8 cellular contexts compared by ENCODE assay signal in genomic region chr1:25905680-25906643, GRCh38. TPM values are rescaled to one million over a fixed set of nuclear protein-coding genes. Genes with fewer than 3 reads are reported as not detected.
A peak's percentile ranks its signal among the peaks of the same experiment; 100 is the strongest.
DNase-seq lines count a peak whose midpoint lies in the region; ATAC-seq and TF ChIP-seq lines count a peak whose summit lies in the region.

Gene STMN1 (minus strand): TSS chr1:25906419. CDS start chr1:25904676, 1,743 bp downstream.

- H3K9me3 ChIP-seq in colonic mucosa, result no peaks in the 10 kb centered on the region

- DNase-seq in AML-193 (lab: John Stamatoyannopoulos, UW) (peak; percentile 81 to 85), NCI-H510A (lab: John Stamatoyannopoulos, UW) (peak; percentile 89), colonic mucosa (peak; percentile 93), left kidney (ENCODE audit: low read depth, low spot score) (peak; percentile 99)
- DNase-seq in activated CD4-positive, alpha-beta T cell treated with anti-CD3 and anti-CD28 coated beads, Interleukin-2, amount 10 ng/mL, durations not matched to agents 24 days and 14 days, result peak; percentile 95
- peak; percentile 88 to 94 for DNase-seq in stimulated activated CD4-positive, alpha-beta T cell treated with anti-CD3 and anti-CD28 coated beads, Interleukin-2, amount 100 ng/mL, for 24 hours

- intact Hi-C loops in activated CD4-positive, alpha-beta T cell treated with anti-CD3 and anti-CD28 coated beads, Interleukin-2, amount 10 ng/mL, durations not matched to agents 24 days and 14 days (cut with micrococcal nuclease), result loop anchor here (1.0 to 10.0 kb wide), 6 partner anchors 11 to 400 kb away; partner anchors contain the start of genes AUNIP, PAFAH2 and UBXN11
- intact Hi-C loops in colonic mucosa (cut with DNase I), result no loop called here

- ATAC-seq in GM19035 (IDR thresholded peaks at IDR 0.05; ENCODE audit: unreplicated experiment), result peak; percentile 52
- peak; percentile 70 for ATAC-seq in HG03354 (IDR thresholded peaks at IDR 0.05; ENCODE audit: poor library complexity, severe bottlenecking, unreplicated experiment)

- no peaks in the 10 kb centered on the region for H3K9me3 Mint-ChIP-seq in activated CD4-positive, alpha-beta T cell treated with anti-CD3 and anti-CD28 coated beads, Interleukin-2, amount 10 ng/mL, durations not matched to agents 24 days and 14 days

- peak within 1 kb of the TSS; percentile 67 for H3K4me3 ChIP-seq in colonic mucosa

- H3K27me3 Mint-ChIP-seq in activated CD4-positive, alpha-beta T cell treated with anti-CD3 and anti-CD28 coated beads, Interleukin-2, amount 10 ng/mL, durations not matched to agents 24 days and 14 days, result peaks cover 19% of the 10 kb centered on the region

- H3K4me1 ChIP-seq in colonic mucosa, result peaks cover 5% of the 10 kb centered on the region

- H3K4me1 Mint-ChIP-seq in activated CD4-positive, alpha-beta T cell treated with anti-CD3 and anti-CD28 coated beads, Interleukin-2, amount 10 ng/mL, durations not matched to agents 24 days and 14 days, result peaks cover 30% of the 10 kb centered on the region

- no peak for TF ChIP-seq CTCF in colonic mucosa (IDR thresholded peaks at IDR 0.05)

- H3K27ac Mint-ChIP-seq in activated CD4-positive, alpha-beta T cell treated with anti-CD3 and anti-CD28 coated beads, Interleukin-2, amount 10 ng/mL, durations not matched to agents 24 days and 14 days, result peak within 1 kb of the TSS; percentile 95

- H3K36me3 ChIP-seq in colonic mucosa, result no peaks in the 10 kb centered on the region

- H3K4me3 Mint-ChIP-seq in activated CD4-positive, alpha-beta T cell treated with anti-CD3 and anti-CD28 coated beads, Interleukin-2, amount 10 ng/mL, durations not matched to agents 24 days and 14 days, result peak within 1 kb of the TSS; percentile 98

- H3K27me3 ChIP-seq in colonic mucosa, result no peaks in the 10 kb centered on the region

- no peak within 1 kb of the TSS for H3K27ac ChIP-seq in colonic mucosa

- H3K36me3 Mint-ChIP-seq in activated CD4-positive, alpha-beta T cell treated with anti-CD3 and anti-CD28 coated beads, Interleukin-2, amount 10 ng/mL, durations not matched to agents 24 days and 14 days (ENCODE audit: low read depth), result peaks cover 28% of the 10 kb centered on the region

- H3K9ac ChIP-seq in colonic mucosa (ENCODE audit: low read depth in 2 of 2, low read length in 2 of 2), result peak within 1 kb of the TSS; percentile 26 to 57

RNA-seq across cellular contexts. Expression of gene STMN1, which starts in this region (rescaled TPM):
- 247 and 255 TPM in 2 replicates for total RNA-seq in activated CD4-positive, alpha-beta T cell treated with anti-CD3 and anti-CD28 coated beads, Interleukin-2, amount 10 ng/mL, durations not matched to agents 24 days and 14 days
- 100 to 1,000 TPM in 1 of 2 donors, 10 to 100 TPM in 1; 79.1 to 149 TPM for total RNA-seq in colonic mucosa
